17 cellular contexts compared by ENCODE assay signal in the genomic region with DNA sequence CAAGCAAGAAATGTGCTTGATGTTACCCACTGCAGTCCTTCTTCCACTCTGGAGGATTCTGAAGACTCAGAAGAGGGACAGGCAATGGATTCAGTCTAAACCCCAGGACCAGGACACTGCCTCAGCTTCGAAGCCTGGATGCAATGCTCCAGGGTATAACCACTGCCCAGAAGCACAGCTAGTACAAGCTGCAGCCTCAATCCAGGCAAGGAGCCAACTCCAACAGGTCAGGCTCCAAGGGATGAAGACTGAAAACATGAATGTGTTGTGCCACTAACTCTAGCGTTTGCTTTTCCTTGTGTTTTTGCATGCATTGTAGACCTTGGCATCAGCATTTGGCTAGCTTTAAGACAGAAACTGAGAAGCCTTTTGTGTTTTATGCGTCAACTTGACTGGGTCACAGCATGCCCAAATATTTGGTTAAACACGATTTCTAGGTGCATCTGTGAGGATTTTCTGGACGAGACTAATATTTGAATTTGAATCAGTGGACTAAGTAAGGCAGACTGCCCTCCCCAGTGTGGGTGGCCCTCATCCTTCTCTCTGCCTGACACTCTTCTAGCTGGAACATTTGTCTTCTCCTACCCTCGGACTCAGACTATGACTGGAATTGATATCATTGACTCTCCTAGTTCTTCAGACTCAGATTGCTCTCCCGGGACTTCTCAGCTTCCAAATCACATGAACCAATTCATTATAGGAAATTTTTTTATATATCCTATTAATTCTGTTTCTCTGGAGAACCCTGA. TPM values are rescaled to one million over a fixed set of nuclear protein-coding genes. Genes with fewer than 3 reads are reported as not detected.
DNase-seq lines count a peak whose midpoint lies in the region; TF ChIP-seq lines count a peak whose summit lies in the region.
"Had no signal": no experiment of that assay in that cellular context is flagged by ENCODE, and none has a peak within 500 bp of the region (broad histone marks: within the 10 kb centered on the region; RNA-seq: fewer than 3 reads in every experiment).

No MANE protein-coding gene starts in this region.

- no peaks in the 10 kb centered on the region for H3K27me3 ChIP-seq in breast epithelium

- no peaks in the 10 kb centered on the region for H3K9me3 Mint-ChIP-seq in MCF 10A (ENCODE audit: unreplicated experiment)
- H3K9me3 Mint-ChIP-seq in activated naive CD4-positive, alpha-beta T cell treated with anti-CD3 and anti-CD28 coated beads for 36 hours = no peaks in the 10 kb centered on the region
- no peaks in the 10 kb centered on the region for H3K9me3 Mint-ChIP-seq in endothelial cell (ENCODE audit: unreplicated experiment)

- H3K27ac Mint-ChIP-seq in MCF 10A (ENCODE audit: low read depth, unreplicated experiment) = no peak overlapping the region
- H3K27ac Mint-ChIP-seq in activated naive CD4-positive, alpha-beta T cell treated with anti-CD3 and anti-CD28 coated beads for 36 hours = no peak overlapping the region
- no peak overlapping the region for H3K27ac Mint-ChIP-seq in endothelial cell (ENCODE audit: unreplicated experiment)
- H3K27ac Mint-ChIP-seq: activated T-helper 2 cell treated with anti-CD3 and anti-CD28 coated beads, Interferon-gamma antibody, Interleukin-2, Interleukin-4, amounts not matched to agents 10 μg/mL and 5 μg/mL and 100 μg/mL, durations not matched to agents 14 hours and 24 hours and 36 hours; CD4-positive, CD25-positive, alpha-beta regulatory T cell had no signal

- no peaks in the 10 kb centered on the region for H3K27me3 Mint-ChIP-seq in MCF 10A (ENCODE audit: insufficient read depth, unreplicated experiment)
- no peaks in the 10 kb centered on the region for H3K27me3 Mint-ChIP-seq in activated naive CD4-positive, alpha-beta T cell treated with anti-CD3 and anti-CD28 coated beads for 36 hours (ENCODE audit: low read depth)
- no peaks in the 10 kb centered on the region for H3K27me3 Mint-ChIP-seq in endothelial cell (ENCODE audit: unreplicated experiment)

- H3K27ac ChIP-seq in breast epithelium = peak overlapping the region in 1 of 2 donors; percentile 32

- no peaks in the 10 kb centered on the region for H3K4me1 ChIP-seq in breast epithelium

- H3K4me1 Mint-ChIP-seq in MCF 10A (ENCODE audit: insufficient read depth, unreplicated experiment) (no peaks in the 10 kb centered on the region), endothelial cell (ENCODE audit: unreplicated experiment) (no peaks in the 10 kb centered on the region)
- no peaks in the 10 kb centered on the region for H3K4me1 Mint-ChIP-seq in activated naive CD4-positive, alpha-beta T cell treated with anti-CD3 and anti-CD28 coated beads for 36 hours (ENCODE audit: low read depth)
- H3K4me1 Mint-ChIP-seq: CD4-positive, CD25-positive, alpha-beta regulatory T cell had no signal

- H3K4me3 Mint-ChIP-seq in MCF 10A (ENCODE audit: unreplicated experiment) (no peak overlapping the region), endothelial cell (ENCODE audit: unreplicated experiment) (no peak overlapping the region)
- H3K4me3 Mint-ChIP-seq in activated naive CD4-positive, alpha-beta T cell treated with anti-CD3 and anti-CD28 coated beads for 36 hours = no peak overlapping the region
- H3K4me3 Mint-ChIP-seq: CD4-positive, CD25-positive, alpha-beta regulatory T cell; nephron had no signal

- CTCF ChIA-PET in MCF 10A (lab: Yijun Ruan, JAX) = interaction anchor here (0.5 to 16.9 kb wide), 14 partner anchors 14 to 241 kb away, joined by 3 to 394 read pairs (median 5); no protein-coding TSS in a partner anchor
- CTCF ChIA-PET in activated naive CD4-positive, alpha-beta T cell treated with anti-CD3 and anti-CD28 coated beads for 36 hours (lab: Charles Lee) = interaction anchor here (0.9 kb wide), 1 partner anchor 18 kb away, joined by 3 read pairs; no protein-coding TSS in a partner anchor

- TF ChIP-seq POLR2A in breast epithelium (IDR thresholded peaks at IDR 0.05) = no peak

- TF ChIP-seq CTCF in MCF 10A (IDR thresholded peaks at IDR 0.05; ENCODE audit: unreplicated experiment) (no peak), breast epithelium (IDR thresholded peaks at IDR 0.05) (no peak), fibroblast of mammary gland (conservative IDR thresholded peaks at IDR 0.05; ENCODE audit: control insufficient read depth, insufficient read depth, low read depth, low read length) (no peak), endothelial cell (IDR thresholded peaks at IDR 0.05; ENCODE audit: unreplicated experiment) (no peak)

- peak; percentile 31 for DNase-seq in MCF 10A (ENCODE audit: unreplicated experiment)
- DNase-seq in breast epithelium (ENCODE audit: low spot score in 2 of 2) = no peak
- DNase-seq in fibroblast of mammary gland (ENCODE audit: low read depth) = peak; percentile 34
- DNase-seq in midbrain (lab: John Stamatoyannopoulos, UW) = peak; percentile 30
- DNase-seq in ureter (ENCODE audit: low spot score) = peak; percentile 66
- DNase-seq in H4 (ENCODE audit: low spot score) = no peak
- DNase-seq in activated naive CD4-positive, alpha-beta T cell treated with anti-CD3 and anti-CD28 coated beads for 36 hours = no peak
- no peak for DNase-seq in endothelial cell (ENCODE audit: low spot score)
- DNase-seq: activated CD4-positive, alpha-beta T cell treated with anti-CD3 and anti-CD28 coated beads, Interleukin-2, amount 50 U/mL, for 4 hours; CD4-positive, CD25-positive, alpha-beta regulatory T cell; Karpas-422; NCI-H1930; SHP77 treated with DMSO at 0.1 percent for 48 hours; small intestine had no signal

- H3K4me3 ChIP-seq in breast epithelium = no peak overlapping the region
- no peak overlapping the region for H3K4me3 ChIP-seq in fibroblast of mammary gland (ENCODE audit: control insufficient read depth, low read depth, low read length)

- no peaks in the 10 kb centered on the region for H3K36me3 ChIP-seq in breast epithelium

- BruUV-seq in MCF 10A (replicated peaks; lab: Mats Ljungman, UMichigan) = no TSS peak

- H3K9me3 ChIP-seq in breast epithelium = no peaks in the 10 kb centered on the region

- POLR2A ChIA-PET in MCF 10A (lab: Yijun Ruan, JAX) = interaction anchor here (0.6 kb wide), 1 partner anchor 115 kb away, joined by 3 read pairs; no protein-coding TSS in a partner anchor

- intact Hi-C loops in MCF 10A (cut with micrococcal nuclease) = loop anchor here (10.0 kb wide), 1 partner anchor 525 kb away; no protein-coding TSS in a partner anchor
- intact Hi-C loops in breast epithelium (cut with DNase I; ENCODE audit: low total_unique reads) = no loop called here
- intact Hi-C loops in activated naive CD4-positive, alpha-beta T cell treated with anti-CD3 and anti-CD28 coated beads for 36 hours (cut with micrococcal nuclease) = loop anchor here (10.0 kb wide), 1 partner anchor 315 kb away; no protein-coding TSS in a partner anchor

- H3K36me3 Mint-ChIP-seq in MCF 10A (ENCODE audit: insufficient read depth, unreplicated experiment) = no peaks in the 10 kb centered on the region
- no peaks in the 10 kb centered on the region for H3K36me3 Mint-ChIP-seq in activated naive CD4-positive, alpha-beta T cell treated with anti-CD3 and anti-CD28 coated beads for 36 hours (ENCODE audit: low read depth)
- H3K36me3 Mint-ChIP-seq in endothelial cell (ENCODE audit: low read depth, unreplicated experiment) = no peaks in the 10 kb centered on the region

RNA-seq across cellular contexts. Expression of gene GPX3, which starts 20.5 kb away (rescaled TPM):
- total RNA-seq in MCF 10A (2022) (not detected in 2 replicates), breast epithelium (1,000 to 10,000 TPM; 1,215 to 5,290 (median 2,830) TPM), ureter (160 TPM), endothelial cell (ENCODE audit: unreplicated experiment) (32.5 TPM)
- 338 and 380 TPM in 2 replicates for total RNA-seq in H4 (2014; rRNA removed; shearing (Covaris generic))
- total RNA-seq in activated naive CD4-positive, alpha-beta T cell treated with anti-CD3 and anti-CD28 coated beads for 36 hours = not detected
- total RNA-seq: A172; activated T-helper 2 cell treated with anti-CD3 and anti-CD28 coated beads, Interferon-gamma antibody, Interleukin-2, Interleukin-4, amounts not matched to agents 10 μg/mL and 5 μg/mL and 100 μg/mL, durations not matched to agents 14 hours and 24 hours and 36 hours had no signal

Comparison
In these comparisons a context has a peak if more than half of its experiments do, and no peak if none do; other contexts are left out.
1. DNase-seq: peak in MCF 10A (single experiment), fibroblast of mammary gland (single experiment), midbrain (single experiment) and ureter (single experiment); none in breast epithelium (0 of 2), H4 (single experiment), activated naive CD4-positive, alpha-beta T cell treated with anti-CD3 and anti-CD28 coated beads for 36 hours (single experiment) and endothelial cell (single experiment).
2. RNA of gene GPX3, which starts 20.5 kb away (total RNA-seq): 1,215 to 5,290 TPM in breast epithelium, 338 to 380 TPM in H4, 160 TPM in ureter (single experiment) and 32.5 TPM in endothelial cell (single experiment); not detected in activated naive CD4-positive, alpha-beta T cell treated with anti-CD3 and anti-CD28 coated beads for 36 hours and not detected in MCF 10A; every median in the first group is over 10 times any median in the second.